In the genomic region with DNA sequence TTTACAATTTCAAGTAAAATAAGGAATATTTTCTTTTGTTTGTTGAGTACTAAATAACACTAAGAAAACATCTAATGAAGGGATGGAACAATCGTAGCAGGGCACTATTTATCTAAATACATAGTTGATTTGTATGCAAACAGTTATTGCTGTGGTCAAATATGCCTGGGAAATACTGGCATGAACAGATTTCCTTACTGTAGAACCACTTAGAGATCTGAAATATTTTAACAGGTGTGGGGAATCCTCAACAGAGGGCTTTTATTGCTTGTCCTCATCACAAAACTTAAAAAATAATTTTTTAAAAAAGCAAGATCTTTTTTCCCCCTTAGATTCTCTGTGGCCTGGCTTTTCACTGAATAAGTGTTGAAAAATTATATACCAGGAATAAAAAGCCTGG, we compare ENCODE assay signal across 32 cellular contexts.
"Had no signal": no experiment of that assay in that cellular context is flagged by ENCODE, and none has a peak within 500 bp of the region (broad histone marks: within the 10 kb centered on the region; RNA-seq: fewer than 3 reads in every experiment).

No MANE protein-coding gene starts in this region.

- H3K36me3 Mint-ChIP-seq: naive thymus-derived CD8-positive, alpha-beta T cell; natural killer cell treated with Interleukin-12 subunit alpha and Interleukin-12 subunit beta and Interleukin-15 and Interleukin-18, amount 100 ng/mL, for 72 hours; neural progenitor cell; stimulated activated memory B cell treated with anti-CD40 and anti-IgM and Interleukin-4, amounts not matched to agents 10 μg/mL and 1 μg/mL and 100 μg/mL, for 72 hours; type B pancreatic cell had no signal

- H3K9me3 Mint-ChIP-seq: neural progenitor cell had no signal

- H3K4me3 ChIP-seq: neural progenitor cell, ovary, psoas muscle, right lobe of liver, sigmoid colon, skin epidermis, smooth muscle cell, spleen, suprapubic skin, testis, tibial artery, transverse colon, upper lobe of right lung, uterus had no signal

- H3K4me1 ChIP-seq: neural progenitor cell, parathyroid adenoma, psoas muscle, right lobe of liver, spleen, suprapubic skin, testis, upper lobe of right lung, uterus had no signal

- H3K4me3 Mint-ChIP-seq: naive thymus-derived CD8-positive, alpha-beta T cell; natural killer cell treated with Interleukin-12 subunit alpha and Interleukin-12 subunit beta and Interleukin-15 and Interleukin-18, amount 100 ng/mL, for 72 hours; neural progenitor cell; stimulated activated memory B cell treated with anti-CD40 and anti-IgM and Interleukin-4, amounts not matched to agents 10 μg/mL and 1 μg/mL and 100 μg/mL, for 72 hours; stimulated activated naive CD8-positive, alpha-beta T cell treated with anti-CD3 and anti-CD28 coated beads, Interleukin-15, amount 100 ng/mL, for 72 hours; type B pancreatic cell had no signal

- H3K27ac Mint-ChIP-seq: naive thymus-derived CD8-positive, alpha-beta T cell; natural killer cell treated with Interleukin-12 subunit alpha and Interleukin-12 subunit beta and Interleukin-15 and Interleukin-18, amount 100 ng/mL, for 72 hours; neural progenitor cell; progenitor cell of endocrine pancreas; stimulated activated memory B cell treated with anti-CD40 and anti-IgM and Interleukin-4, amounts not matched to agents 10 μg/mL and 1 μg/mL and 100 μg/mL, for 72 hours; stimulated activated naive CD8-positive, alpha-beta T cell treated with anti-CD3 and anti-CD28 coated beads, Interleukin-15, amount 100 ng/mL, for 72 hours; type B pancreatic cell had no signal

- H3K4me1 Mint-ChIP-seq: naive thymus-derived CD8-positive, alpha-beta T cell; stimulated activated memory B cell treated with anti-CD40 and anti-IgM and Interleukin-4, amounts not matched to agents 10 μg/mL and 1 μg/mL and 100 μg/mL, for 72 hours; stimulated activated naive CD8-positive, alpha-beta T cell treated with anti-CD3 and anti-CD28 coated beads, Interleukin-15, amount 100 ng/mL, for 72 hours had no signal

- H3K27me3 ChIP-seq: neural progenitor cell, ovary, right lobe of liver, sigmoid colon, spleen, suprapubic skin, testis, tibial artery, transverse colon, upper lobe of right lung, uterus had no signal

- H3K27me3 Mint-ChIP-seq: naive thymus-derived CD8-positive, alpha-beta T cell; natural killer cell treated with Interleukin-12 subunit alpha and Interleukin-12 subunit beta and Interleukin-15 and Interleukin-18, amount 100 ng/mL, for 72 hours; progenitor cell of endocrine pancreas; stimulated activated memory B cell treated with anti-CD40 and anti-IgM and Interleukin-4, amounts not matched to agents 10 μg/mL and 1 μg/mL and 100 μg/mL, for 72 hours; stimulated activated naive CD8-positive, alpha-beta T cell treated with anti-CD3 and anti-CD28 coated beads, Interleukin-15, amount 100 ng/mL, for 72 hours; type B pancreatic cell had no signal

- H3K27ac ChIP-seq: neural progenitor cell, ovary, parathyroid adenoma, psoas muscle, right lobe of liver, sigmoid colon, skin epidermis, spleen, suprapubic skin, testis, tibial artery, transverse colon, upper lobe of right lung, uterus had no signal

- H3K9me3 ChIP-seq: ovary, psoas muscle, right lobe of liver, sigmoid colon, spleen, suprapubic skin, testis, tibial artery, transverse colon, upper lobe of right lung, uterus had no signal

- DNase-seq: naive thymus-derived CD8-positive, alpha-beta T cell; occipital lobe; ovary; posterior cingulate gyrus; psoas muscle; right cardiac atrium; right lobe of liver; sigmoid colon; spleen; stimulated activated CD4-positive, alpha-beta T cell treated with anti-CD3 and anti-CD28 coated beads, Interleukin-12 subunit alpha, Interleukin-12 subunit beta, amount 100 ng/mL, for 4 hours; stimulated activated CD4-positive, alpha-beta T cell treated with anti-CD3 and anti-CD28 coated beads, Interleukin-1b, Interleukin-23, amount 100 ng/mL, for 48 hours; stimulated activated CD4-positive, alpha-beta T cell treated with anti-CD3 and anti-CD28 coated beads, Interleukin-4, amount 100 ng/mL, for 1 hour; stimulated activated CD4-positive, alpha-beta T cell treated with anti-CD3 and anti-CD28 coated beads, Interleukin-4, amount 100 ng/mL, for 4 hours; stimulated activated CD8-positive, alpha-beta memory T cell treated with anti-CD3 and anti-CD28 coated beads, Interleukin-4, amount 100 ng/mL, for 48 hours; stimulated activated naive CD4-positive, alpha-beta T cell; stimulated activated naive CD8-positive, alpha-beta T cell treated with anti-CD3 and anti-CD28 coated beads, Interleukin-15, amount 100 ng/mL, for 72 hours; stimulated activated naive CD8-positive, alpha-beta T cell treated with anti-CD3 and anti-CD28 coated beads, Interleukin-15, Interleukin-2, amounts not matched to agents 100 U/mL and 50 U/mL, for 24 hours; substantia nigra; testis; tibial artery; transverse colon; upper lobe of right lung; uterus had no signal

- H3K9ac ChIP-seq: neural progenitor cell, parathyroid adenoma had no signal

- H3K36me3 ChIP-seq: neural progenitor cell, ovary, right lobe of liver, sigmoid colon, spleen, suprapubic skin, tibial artery, transverse colon, upper lobe of right lung, uterus had no signal
